In genomic region chr5:123800640-123801039, GRCh38 we compare ENCODE assay signal across 1 cellular context.
TF ChIP-seq lines count a peak whose summit lies in the region.

No MANE protein-coding gene starts in this region.

TF ChIP-seq in SK-N-SH, 30 proteins besides CTCF, POLR2A, EP300 and RAD21 (continued from another document):
- no peak for TF ChIP-seq ZBTB33 (IDR thresholded peaks at IDR 0.05; ENCODE audit: borderline replicate concordance, low read depth)
- no peak for TF ChIP-seq NRF1 (IDR thresholded peaks at IDR 0.05; ENCODE audit: low read depth, low read length)
- no peak for TF ChIP-seq ELF1 (IDR thresholded peaks at IDR 0.05)
- no peak for TF ChIP-seq NFIC (IDR thresholded peaks at IDR 0.05; ENCODE audit: borderline replicate concordance)
- TF ChIP-seq JUND (IDR thresholded peaks at IDR 0.05) = no peak
- TF ChIP-seq PBX3 (IDR thresholded peaks at IDR 0.05) = no peak
